1 cellular context compared by ENCODE assay signal in genomic region chr6:106511274-106512047, GRCh38.
A peak's percentile ranks its signal among the peaks of the same experiment; 100 is the strongest.
TF ChIP-seq lines count a peak whose summit lies in the region.

No MANE protein-coding gene starts in this region.

TF ChIP-seq in HepG2, 621 proteins besides CTCF, POLR2A, EP300 and RAD21 (continued from another document):
- TF ChIP-seq FOXC1 (CRISPR knock-in tag; IDR thresholded peaks at IDR 0.05; ENCODE audit: borderline replicate concordance) = no peak
- TF ChIP-seq, protein P1, sequence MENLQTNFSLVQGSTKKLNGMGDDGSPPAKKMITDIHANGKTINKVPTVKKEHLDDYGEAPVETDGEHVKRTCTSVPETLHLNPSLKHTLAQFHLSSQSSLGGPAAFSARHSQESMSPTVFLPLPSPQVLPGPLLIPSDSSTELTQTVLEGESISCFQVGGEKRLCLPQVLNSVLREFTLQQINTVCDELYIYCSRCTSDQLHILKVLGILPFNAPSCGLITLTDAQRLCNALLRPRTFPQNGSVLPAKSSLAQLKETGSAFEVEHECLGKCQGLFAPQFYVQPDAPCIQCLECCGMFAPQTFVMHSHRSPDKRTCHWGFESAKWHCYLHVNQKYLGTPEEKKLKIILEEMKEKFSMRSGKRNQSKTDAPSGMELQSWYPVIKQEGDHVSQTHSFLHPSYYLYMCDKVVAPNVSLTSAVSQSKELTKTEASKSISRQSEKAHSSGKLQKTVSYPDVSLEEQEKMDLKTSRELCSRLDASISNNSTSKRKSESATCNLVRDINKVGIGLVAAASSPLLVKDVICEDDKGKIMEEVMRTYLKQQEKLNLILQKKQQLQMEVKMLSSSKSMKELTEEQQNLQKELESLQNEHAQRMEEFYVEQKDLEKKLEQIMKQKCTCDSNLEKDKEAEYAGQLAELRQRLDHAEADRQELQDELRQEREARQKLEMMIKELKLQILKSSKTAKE (CRISPR knock-in tag; IDR thresholded peaks at IDR 0.05; ENCODE audit: borderline replicate concordance) = peak; percentile 9; the same call in 1 of the 2 replicates
- TF ChIP-seq, protein P2, sequence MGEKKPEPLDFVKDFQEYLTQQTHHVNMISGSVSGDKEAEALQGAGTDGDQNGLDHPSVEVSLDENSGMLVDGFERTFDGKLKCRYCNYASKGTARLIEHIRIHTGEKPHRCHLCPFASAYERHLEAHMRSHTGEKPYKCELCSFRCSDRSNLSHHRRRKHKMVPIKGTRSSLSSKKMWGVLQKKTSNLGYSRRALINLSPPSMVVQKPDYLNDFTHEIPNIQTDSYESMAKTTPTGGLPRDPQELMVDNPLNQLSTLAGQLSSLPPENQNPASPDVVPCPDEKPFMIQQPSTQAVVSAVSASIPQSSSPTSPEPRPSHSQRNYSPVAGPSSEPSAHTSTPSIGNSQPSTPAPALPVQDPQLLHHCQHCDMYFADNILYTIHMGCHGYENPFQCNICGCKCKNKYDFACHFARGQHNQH (CRISPR knock-in tag; IDR thresholded peaks at IDR 0.05) = peak; percentile 2; the same call in 1 of the 2 replicates
- no peak for TF ChIP-seq ZNF235 (CRISPR knock-in tag; IDR thresholded peaks at IDR 0.05; ENCODE audit: borderline replicate concordance)
- 0 out of 2 replicates have a peak, but pooled peaks have one; percentile 4 for TF ChIP-seq NFKB2 (CRISPR knock-in tag; IDR thresholded peaks at IDR 0.05; ENCODE audit: borderline replicate concordance)
